8 cellular contexts compared by ENCODE assay signal in the genomic region with DNA sequence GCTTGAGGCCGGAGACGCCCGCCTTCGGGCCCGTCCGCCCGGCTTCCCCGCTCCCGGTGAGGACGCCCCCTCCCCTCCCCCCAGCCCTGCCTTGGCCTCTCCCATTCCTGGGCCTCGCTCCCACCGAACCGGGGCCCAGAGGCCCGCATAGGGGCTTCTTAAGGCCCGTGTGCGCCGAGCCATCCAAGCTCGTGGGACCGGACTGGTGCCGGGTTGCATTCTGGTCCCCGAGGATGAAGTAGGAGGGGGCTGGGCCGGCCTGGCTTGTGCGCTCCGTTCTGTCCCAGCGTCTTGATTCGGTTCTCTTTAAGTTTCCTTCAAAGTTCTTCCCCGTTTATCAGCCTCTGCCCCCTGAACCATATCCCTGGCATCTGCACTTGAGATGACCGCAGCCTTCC. TPM values are rescaled to one million over a fixed set of nuclear protein-coding genes. Genes with fewer than 3 reads are reported as not detected.
DNase-seq lines count a peak whose midpoint lies in the region; ATAC-seq and TF ChIP-seq lines count a peak whose summit lies in the region.

No MANE protein-coding gene starts in this region.

- peaks cover 20% of the 10 kb centered on the region for H3K4me1 Mint-ChIP-seq in activated T-helper 17 cell treated with anti-CD3 and anti-CD28 coated beads, Interleukin-2, amount 50 U/mL, for 72 hours
- H3K4me1 Mint-ChIP-seq in immature natural killer cell: peaks cover 26 to 30% of the 10 kb centered on the region in 2 donors

- TF ChIP-seq POLR2A in HCT116 (IDR thresholded peaks at IDR 0.05; ENCODE audit: borderline replicate concordance, extremely low read depth, insufficient read depth, insufficient read length): no peak

- H4K20me1 ChIP-seq in HCT116 (ENCODE audit: insufficient read depth): no peaks in the 10 kb centered on the region

- intact Hi-C loops in HCT116 (cut with micrococcal nuclease): loop anchor here (10.0 kb wide), 1 partner anchor 77 kb away; a partner anchor contains a TSS

- no peaks in the 10 kb centered on the region for H3K27me3 ChIP-seq in BJ (ENCODE audit: control insufficient read depth, insufficient read depth, low read length)
- no peaks in the 10 kb centered on the region for H3K27me3 ChIP-seq in HCT116 (ENCODE audit: insufficient read depth, low read length)
- no peaks in the 10 kb centered on the region for H3K27me3 ChIP-seq in thoracic aorta (replicated peaks; ENCODE audit: insufficient read depth)

- H3K27ac ChIP-seq in HCT116 (ENCODE audit: low read depth, low read length): peak overlapping the region; percentile 86
- H3K27ac ChIP-seq in thoracic aorta: peak overlapping the region; percentile 91 to 93

- POLR2A ChIA-PET in BJ (lab: Charles Lee) (no interaction called here), HCT116 (lab: Charles Lee) (no interaction called here)

- H3K4me3 ChIP-seq in BJ (ENCODE audit: low read depth, low read length): peak overlapping the region; percentile 85
- peak overlapping the region; percentile 79 to 83 for H3K4me3 ChIP-seq in HCT116 (replicated peaks in 1 of 2; ENCODE audit: low read depth in 1 of 2, low read length in 2 of 2)
- peak overlapping the region; percentile 97 for H3K4me3 ChIP-seq in thoracic aorta

- H3K4me1 ChIP-seq in HCT116 (ENCODE audit: control insufficient read depth in 1 of 2, insufficient read depth in 2 of 2, low read length in 2 of 2) (peaks cover 27 to 55% of the 10 kb centered on the region in 2 experiments), thoracic aorta (ENCODE audit: control insufficient read depth in 1 of 2, low read depth in 2 of 2) (peaks cover 36 to 59% of the 10 kb centered on the region in 2 donors)

- H3K4me2 ChIP-seq in HCT116 (ENCODE audit: low read length): peak overlapping the region; percentile 95

- DNase-seq in BJ (ENCODE audit: low read depth): no peak
- no peak for DNase-seq in HCT116 (ENCODE audit: low read depth, low spot score)
- no peak for DNase-seq in immature natural killer cell
- no peak for DNase-seq in thoracic aorta (ENCODE audit: low spot score)
- DNase-seq in activated effector memory CD4-positive, alpha-beta T cell treated with Interleukin-2 at 50 U/mL for 16 hours: no peak
- no peak for DNase-seq in HPDE6-E6E7 (ENCODE audit: extremely low spot score)

- no peaks in the 10 kb centered on the region for H3K9me3 Mint-ChIP-seq in activated T-helper 17 cell treated with anti-CD3 and anti-CD28 coated beads, Interleukin-2, amount 50 U/mL, for 72 hours
- no peaks in the 10 kb centered on the region for H3K9me3 Mint-ChIP-seq in immature natural killer cell

- H3K4me3 Mint-ChIP-seq in activated T-helper 17 cell treated with anti-CD3 and anti-CD28 coated beads, Interleukin-2, amount 50 U/mL, for 72 hours: peak overlapping the region; percentile 91
- H3K4me3 Mint-ChIP-seq in immature natural killer cell: peak overlapping the region; percentile 81 to 87 (median 86)

- peak overlapping the region; percentile 98 for H3K9ac ChIP-seq in HCT116 (ENCODE audit: low read length)

- no peak for TF ChIP-seq CTCF in BJ (IDR thresholded peaks at IDR 0.05; ENCODE audit: insufficient read depth, low read depth, low read length)
- TF ChIP-seq CTCF in HCT116 (IDR thresholded peaks at IDR 0.05 in 2 of 3, conservative IDR thresholded peaks at IDR 0.05 in 1 of 3; ENCODE audit: borderline replicate concordance in 1 of 3, insufficient read depth in 1 of 3, low read depth in 2 of 3, low read length in 2 of 3): no peak
- TF ChIP-seq CTCF in thoracic aorta (IDR thresholded peaks at IDR 0.05): no peak

- H3K36me3 ChIP-seq in BJ (ENCODE audit: control insufficient read depth, insufficient read depth, low read length) (peaks cover 13% of the 10 kb centered on the region), HCT116 (ENCODE audit: control insufficient read depth in 1 of 2, insufficient read depth in 2 of 2, low read length in 2 of 2) (peaks cover 27 to 35% of the 10 kb centered on the region in 2 experiments), thoracic aorta (peaks cover 20% of the 10 kb centered on the region)

- no peaks in the 10 kb centered on the region for H3K27me3 Mint-ChIP-seq in activated T-helper 17 cell treated with anti-CD3 and anti-CD28 coated beads, Interleukin-2, amount 50 U/mL, for 72 hours
- H3K27me3 Mint-ChIP-seq in immature natural killer cell (ENCODE audit: low read depth in 3 of 3): peaks cover 9 to 17% (median 15%) of the 10 kb centered on the region in 3 donors

- CTCF ChIA-PET in BJ (lab: Yijun Ruan, JAX): interaction anchor here (0.8 to 3.7 kb wide), 6 partner anchors 8 to 212 kb away, joined by 3 to 95 read pairs (median 16); a partner anchor contains a TSS
- CTCF ChIA-PET in HCT116 (lab: Charles Lee): interaction anchor here (2.3 kb wide), 1 partner anchor 48 kb away, joined by 37 read pairs; no protein-coding TSS in a partner anchor

- peaks cover 58% of the 10 kb centered on the region for H3K79me2 ChIP-seq in HCT116 (ENCODE audit: insufficient read depth, low read length)

- BruUV-seq in HCT116 (replicated peaks; lab: Mats Ljungman, UMichigan): TSS peak; percentile 55

- H3K27ac Mint-ChIP-seq in activated T-helper 17 cell treated with anti-CD3 and anti-CD28 coated beads, Interleukin-2, amount 50 U/mL, for 72 hours: peak overlapping the region; percentile 93
- H3K27ac Mint-ChIP-seq in immature natural killer cell: peak overlapping the region; percentile 76 to 90 (median 87)

- no peak overlapping the region for H2AFZ ChIP-seq in HCT116 (ENCODE audit: low read depth, low read length, poor library complexity, severe bottlenecking)

- RAD21 ChIA-PET in HCT116 (lab: Charles Lee; ENCODE audit: low non-redundant PET in 1 of 2, low total read pairs in 2 of 2, uncharacterized antibody in 2 of 2, unreplicated experiment in 2 of 2): no interaction called here

- no peaks in the 10 kb centered on the region for H3K9me3 ChIP-seq in HCT116 (ENCODE audit: control insufficient read depth in 1 of 2, insufficient read depth in 1 of 2, low read depth in 1 of 2, low read length in 2 of 2)
- H3K9me3 ChIP-seq in thoracic aorta: no peaks in the 10 kb centered on the region

- no peaks in the 10 kb centered on the region for H3K9me2 ChIP-seq in HCT116 (ENCODE audit: insufficient read depth)

- TF ChIP-seq RAD21 in HCT116 (IDR thresholded peaks at IDR 0.05; ENCODE audit: low read depth): no peak

- ATAC-seq in HCT116: peak; percentile 17
- no peak for ATAC-seq in activated T-helper 17 cell treated with anti-CD3 and anti-CD28 coated beads, Interleukin-2, amount 50 U/mL, for 72 hours (replicated peaks)
- ATAC-seq in thoracic aorta (ENCODE audit: insufficient number of reproducible peaks, low FRiP score, low read depth): no peak
- no peak for ATAC-seq in GM19023 (IDR thresholded peaks at IDR 0.05; ENCODE audit: unreplicated experiment)

- peaks cover 61% of the 10 kb centered on the region for H3K36me3 Mint-ChIP-seq in activated T-helper 17 cell treated with anti-CD3 and anti-CD28 coated beads, Interleukin-2, amount 50 U/mL, for 72 hours (ENCODE audit: low read depth)
- H3K36me3 Mint-ChIP-seq in immature natural killer cell: no peaks in the 10 kb centered on the region

RNA-seq across cellular contexts. Expression of a gene that starts 0.5 kb away (rescaled TPM):
- polyA plus RNA-seq in BJ (2011; rRNA removed): 69.8 and 72.2 TPM in 2 replicates
- 39.0 and 67.7 TPM in 2 replicates for polyA minus RNA-seq in BJ (2011; rRNA and poly(A)+ RNA removed)
- total RNA-seq in HCT116 (2021; ENCODE audit: unreplicated experiment): 73.8 TPM
- polyA plus RNA-seq in HCT116 (2012): 43.9 and 51.1 TPM in 2 replicates
- 10 to 100 TPM; 28.9 to 59.3 TPM for total RNA-seq in activated T-helper 17 cell treated with anti-CD3 and anti-CD28 coated beads, Interleukin-2, amount 50 U/mL, for 72 hours
- polyA plus RNA-seq in immature natural killer cell: 10 to 100 TPM; 17.5 to 19.4 (median 19.0) TPM
- 10 to 100 TPM; 47.0 to 80.7 TPM for total RNA-seq in thoracic aorta

RNA-seq across cellular contexts. Expression of a gene that starts 3.7 kb away (rescaled TPM):
- polyA plus RNA-seq in BJ (2011; rRNA removed) (2.0 and 2.4 TPM in 2 replicates), immature natural killer cell (1 to 10 TPM; 1.4 to 6.1 (median 5.3) TPM)
- polyA minus RNA-seq in BJ (2011; rRNA and poly(A)+ RNA removed): 0.66 and 0.87 TPM in 2 replicates
- total RNA-seq in HCT116 (2021; ENCODE audit: unreplicated experiment) (0.71 TPM), thoracic aorta (10 to 100 TPM; 40.5 to 49.2 TPM)
- 1.1 and 1.3 TPM in 2 replicates for polyA plus RNA-seq in HCT116 (2012)
- 1 to 10 TPM; 1.5 to 1.9 TPM for total RNA-seq in activated T-helper 17 cell treated with anti-CD3 and anti-CD28 coated beads, Interleukin-2, amount 50 U/mL, for 72 hours

RNA-seq across cellular contexts. Expression of a gene that starts 13.3 kb away (rescaled TPM):
- polyA plus RNA-seq in BJ (2011; rRNA removed): 29.2 and 49.5 TPM in 2 replicates
- 3.2 and 4.5 TPM in 2 replicates for polyA minus RNA-seq in BJ (2011; rRNA and poly(A)+ RNA removed)
- 12.3 TPM for total RNA-seq in HCT116 (2021; ENCODE audit: unreplicated experiment)
- polyA plus RNA-seq in HCT116 (2012): 17.1 and 20.8 TPM in 2 replicates
- total RNA-seq in activated T-helper 17 cell treated with anti-CD3 and anti-CD28 coated beads, Interleukin-2, amount 50 U/mL, for 72 hours: 10 to 100 TPM; 27.4 to 44.2 TPM
- polyA plus RNA-seq in immature natural killer cell: 10 to 100 TPM; 32.1 to 69.9 (median 32.7) TPM
- total RNA-seq in thoracic aorta: 10 to 100 TPM; 54.6 to 98.3 TPM

RNA-seq across cellular contexts. Expression of a gene that starts 17.2 kb away (rescaled TPM):
- polyA plus RNA-seq in BJ (2011; rRNA removed) (58.2 and 93.2 TPM in 2 replicates), immature natural killer cell (1 to 10 TPM; 1.9 to 6.5 (median 6.1) TPM)
- polyA minus RNA-seq in BJ (2011; rRNA and poly(A)+ RNA removed): 11.8 and 15.2 TPM in 2 replicates
- total RNA-seq in HCT116 (2021; ENCODE audit: unreplicated experiment) (7.0 TPM), thoracic aorta (100 to 1,000 TPM in 1 of 2 donors, 10 to 100 TPM in 1; 70.8 to 133 TPM)
- polyA plus RNA-seq in HCT116 (2012): 68.4 and 90.6 TPM in 2 replicates
- total RNA-seq in activated T-helper 17 cell treated with anti-CD3 and anti-CD28 coated beads, Interleukin-2, amount 50 U/mL, for 72 hours: 10 to 100 TPM; 17.5 to 51.8 TPM

RNA-seq across cellular contexts. Expression of a gene that starts 21.4 kb away (rescaled TPM):
- polyA plus RNA-seq in BJ (2011; rRNA removed) (142 and 174 TPM in 2 replicates), immature natural killer cell (10 to 100 TPM; 31.6 to 44.0 (median 41.6) TPM)
- polyA minus RNA-seq in BJ (2011; rRNA and poly(A)+ RNA removed): 32.9 and 94.4 TPM in 2 replicates
- total RNA-seq in HCT116 (2021; ENCODE audit: unreplicated experiment) (50.9 TPM), thoracic aorta (10 to 100 TPM; 31.1 to 38.9 TPM)
- polyA plus RNA-seq in HCT116 (2012): 49.0 and 52.0 TPM in 2 replicates
- total RNA-seq in activated T-helper 17 cell treated with anti-CD3 and anti-CD28 coated beads, Interleukin-2, amount 50 U/mL, for 72 hours: 10 to 100 TPM; 58.3 to 96.4 TPM

Comparison
In these comparisons a context has a peak if more than half of its experiments do, and no peak if none do; other contexts are left out.
1. RNA of a gene that starts 3.7 kb away (total RNA-seq): 40.5 to 49.2 TPM in thoracic aorta; 1.5 to 1.9 TPM in activated T-helper 17 cell treated with anti-CD3 and anti-CD28 coated beads, Interleukin-2, amount 50 U/mL, for 72 hours and 0.71 TPM in HCT116 (single experiment); every median in the first group is over 10 times any median in the second.
2. Peak in every context shown above with its lines, with median percentiles within 50 percentile points of each other: H3K4me3 ChIP-seq.